In the genomic region with DNA sequence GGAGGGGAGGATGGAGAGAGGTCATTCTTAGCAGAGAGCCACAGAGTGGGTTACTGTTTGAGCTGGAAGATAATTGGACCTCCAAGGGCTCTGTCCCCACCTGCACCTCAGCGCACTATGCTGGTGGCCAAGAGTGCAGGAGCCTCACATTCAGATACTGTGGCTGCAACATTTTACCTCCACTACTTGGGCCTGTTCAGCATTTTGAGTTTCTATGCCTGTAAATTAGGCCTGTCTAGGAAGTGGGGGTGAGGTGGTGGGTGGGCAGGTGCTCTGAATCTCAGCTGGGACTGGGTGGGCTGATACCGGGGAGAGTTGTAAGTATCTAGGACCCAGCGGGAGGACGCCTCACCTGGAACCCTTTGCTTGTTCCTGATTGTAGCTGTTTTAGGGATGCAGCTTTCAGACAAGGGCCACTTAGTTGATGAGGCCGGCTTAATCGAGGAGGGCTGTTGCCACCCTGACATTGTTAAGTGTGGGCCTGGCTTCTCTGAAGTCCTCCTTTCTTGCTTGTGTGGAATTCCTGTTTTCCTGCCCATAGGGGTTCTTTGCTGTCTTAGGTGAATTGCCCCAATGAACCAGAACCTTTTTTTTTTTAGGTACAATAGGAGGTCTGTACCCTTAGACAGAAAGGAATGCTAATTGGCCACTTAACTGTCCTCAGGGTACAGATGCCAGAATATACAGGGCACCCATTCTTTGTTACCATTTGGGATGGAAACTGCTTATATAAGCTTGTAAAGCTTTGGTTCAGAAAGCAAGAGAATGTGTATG, we compare ENCODE assay signal across 9 cellular contexts.
DNase-seq lines count a peak whose midpoint lies in the region; ATAC-seq, FAIRE-seq and TF ChIP-seq lines count a peak whose summit lies in the region.
"Had no signal": no experiment of that assay in that cellular context is flagged by ENCODE, and none has a peak within 500 bp of the region (broad histone marks: within the 10 kb centered on the region; RNA-seq: fewer than 3 reads in every experiment).

No MANE protein-coding gene starts in this region.

- peak overlapping the region; percentile 76 for H3K27ac Mint-ChIP-seq in activated CD4-positive, alpha-beta T cell treated with anti-CD3 and anti-CD28 coated beads, Interleukin-2, amount 10 ng/mL, durations not matched to agents 7 days and 5 days
- H3K27ac Mint-ChIP-seq in activated T-helper 17 cell treated with anti-CD3 and anti-CD28 coated beads, Interleukin-2, amount 50 U/mL, for 72 hours: peak overlapping the region; percentile 97

- H3K36me3 ChIP-seq in HepG2 (replicated peaks in 1 of 2; ENCODE audit: control insufficient read depth in 1 of 2, insufficient read depth in 2 of 2, low read length in 2 of 2) (peaks cover 4% of the 10 kb centered on the region in 2 experiments; a peak in 2 of 5 replicates), thoracic aorta (no peaks in the 10 kb centered on the region)

- no peaks in the 10 kb centered on the region for H3K9me3 Mint-ChIP-seq in activated CD4-positive, alpha-beta T cell treated with anti-CD3 and anti-CD28 coated beads, Interleukin-2, amount 10 ng/mL, durations not matched to agents 7 days and 5 days
- no peaks in the 10 kb centered on the region for H3K9me3 Mint-ChIP-seq in activated T-helper 17 cell treated with anti-CD3 and anti-CD28 coated beads, Interleukin-2, amount 50 U/mL, for 72 hours

- H3K79me2 ChIP-seq in HepG2 (ENCODE audit: insufficient read depth, low read length): peaks cover 58% of the 10 kb centered on the region

- DNase-seq in activated CD4-positive, alpha-beta T cell treated with anti-CD3 and anti-CD28 coated beads, Interleukin-2, amount 10 ng/mL, durations not matched to agents 7 days and 5 days: no peak
- no peak for DNase-seq in activated CD4-positive, alpha-beta T cell treated with anti-CD3 and anti-CD28 coated beads, Interleukin-2, amount 50 U/mL, for 4 hours
- peak; percentile 59 for DNase-seq in HepG2 (ENCODE audit: low spot score)
- no peak for DNase-seq in thoracic aorta (ENCODE audit: low spot score)
- DNase-seq in NCI-H446 (lab: John Stamatoyannopoulos, UW): no peak
- no peak for DNase-seq in activated CD8-positive, alpha-beta memory T cell treated with anti-CD3 and anti-CD28 coated beads, Interleukin-2, amount 50 U/mL, for 4 hours
- DNase-seq in hypothalamus (lab: John Stamatoyannopoulos, UW): no peak

- no peak for TF ChIP-seq RAD21 in HepG2 (CRISPR knock-in tag; IDR thresholded peaks at IDR 0.05)

- in situ Hi-C loops in HepG2 (cut with HindIII; ENCODE audit: extremely low pct_ligation_motif_present, low pct_unique_long_range_greater_than_20kb): no loop called here

- H3K27me3 Mint-ChIP-seq in activated CD4-positive, alpha-beta T cell treated with anti-CD3 and anti-CD28 coated beads, Interleukin-2, amount 10 ng/mL, durations not matched to agents 7 days and 5 days: no peaks in the 10 kb centered on the region
- H3K27me3 Mint-ChIP-seq in activated T-helper 17 cell treated with anti-CD3 and anti-CD28 coated beads, Interleukin-2, amount 50 U/mL, for 72 hours: no peaks in the 10 kb centered on the region

- CTCF ChIA-PET in activated CD4-positive, alpha-beta T cell treated with anti-CD3 and anti-CD28 coated beads, Interleukin-2, amount 10 ng/mL, durations not matched to agents 7 days and 5 days (lab: Charles Lee): interaction anchor here (0.9 to 1.8 kb wide), 8 partner anchors 10 to 51 kb away, joined by 3 to 5 read pairs (median 3); no protein-coding TSS in a partner anchor
- CTCF ChIA-PET in HepG2 (lab: Yijun Ruan, JAX; ENCODE audit: low intra/inter-chr PET ratio, low total read pairs): no interaction called here

- no peak overlapping the region for H2AFZ ChIP-seq in HepG2 (ENCODE audit: low read length)

- H3K9ac ChIP-seq in HepG2 (ENCODE audit: insufficient read depth, low read depth, low read length): peak overlapping the region; percentile 27; the same call in 1 of the 2 replicates

- H3K4me1 ChIP-seq in HepG2 (ENCODE audit: insufficient read depth, low read length) (peaks cover 76% of the 10 kb centered on the region), thoracic aorta (ENCODE audit: control insufficient read depth in 1 of 2, low read depth in 2 of 2) (peaks cover 44 to 72% of the 10 kb centered on the region in 2 donors)

- H3K27me3 ChIP-seq in HepG2 (ENCODE audit: control insufficient read depth in 1 of 2, insufficient read depth in 2 of 2, low read length in 2 of 2) (no peaks in the 10 kb centered on the region), thoracic aorta (replicated peaks; ENCODE audit: insufficient read depth) (no peaks in the 10 kb centered on the region)

- BruUV-seq in HepG2 (replicated peaks; lab: Mats Ljungman, UMichigan): no TSS peak

- no peak overlapping the region for H3K4me3 Mint-ChIP-seq in activated CD4-positive, alpha-beta T cell treated with anti-CD3 and anti-CD28 coated beads, Interleukin-2, amount 10 ng/mL, durations not matched to agents 7 days and 5 days
- peak overlapping the region; percentile 80 for H3K4me3 Mint-ChIP-seq in activated T-helper 17 cell treated with anti-CD3 and anti-CD28 coated beads, Interleukin-2, amount 50 U/mL, for 72 hours

- TF ChIP-seq EP300 in HepG2 (IDR thresholded peaks at IDR 0.05; ENCODE audit: low read depth in 2 of 2, low read length in 2 of 2) (no peak), HepG2 (CRISPR knock-in tag; IDR thresholded peaks at IDR 0.05; ENCODE audit: borderline replicate concordance) (no peak)

- H3K9me3 ChIP-seq in HepG2 (ENCODE audit: low read length) (no peaks in the 10 kb centered on the region), thoracic aorta (no peaks in the 10 kb centered on the region)

- H4K20me1 ChIP-seq in HepG2 (ENCODE audit: insufficient read depth, low read length): peaks cover 54% of the 10 kb centered on the region

- POLR2A ChIA-PET in activated CD4-positive, alpha-beta T cell treated with anti-CD3 and anti-CD28 coated beads, Interleukin-2, amount 10 ng/mL, durations not matched to agents 7 days and 5 days (lab: Charles Lee): interaction anchor here (0.5 to 0.7 kb wide), 2 partner anchors 53 to 64 kb away, joined by 3 to 5 read pairs; no protein-coding TSS in a partner anchor
- POLR2A ChIA-PET in HepG2 (lab: Yijun Ruan, JAX): interaction anchor here (0.6 to 3.2 kb wide), 5 partner anchors 13 to 91 kb away, joined by 3 to 13 read pairs (median 3); partner anchors contain the start of gene SMAD3

- H3K4me3 ChIP-seq in HepG2 (replicated peaks in 1 of 3; ENCODE audit: insufficient read depth in 1 of 3, low read depth in 2 of 3, low read length in 3 of 3) (peak overlapping the region in 1 of 3 experiments; percentile 20; a peak in 2 of 6 replicates), thoracic aorta (no peak overlapping the region)

- no peak for ATAC-seq in activated T-helper 17 cell treated with anti-CD3 and anti-CD28 coated beads, Interleukin-2, amount 50 U/mL, for 72 hours (replicated peaks)
- ATAC-seq in HepG2 (no peak), thoracic aorta (ENCODE audit: insufficient number of reproducible peaks, low FRiP score, low read depth) (no peak)

- intact Hi-C loops in HepG2 (cut with micrococcal nuclease; ENCODE audit: unreplicated experiment): loop anchor here (5.0 kb wide), 1 partner anchor 87 kb away; no protein-coding TSS in a partner anchor

- H3K27ac ChIP-seq in HepG2 (ENCODE audit: extremely low read length, insufficient read depth, low read length) (peak overlapping the region; percentile 52), thoracic aorta (peak overlapping the region; percentile 65 to 85)
- H3K27ac ChIP-seq: HL-60 had no signal

- 76% methylated on average over 4 of the region's 6 CpGs for WGBS in HepG2 (ENCODE audit: low lambda C conversion rate)

- FAIRE-seq in HepG2 (lab: Jason Lieb, UNC): no peak

- no peak for TF ChIP-seq POLR2A in HepG2 (IDR thresholded peaks at IDR 0.05; ENCODE audit: insufficient read depth in 1 of 2, low read depth in 2 of 2, low read length in 2 of 2)

- peak overlapping the region; percentile 65 for H3K4me2 ChIP-seq in HepG2 (ENCODE audit: low read depth, low read length)

- TF ChIP-seq CTCF in HepG2 (CRISPR knock-in tag; IDR thresholded peaks at IDR 0.05) (no peak), thoracic aorta (IDR thresholded peaks at IDR 0.05) (no peak)

- H3K4me1 Mint-ChIP-seq in activated CD4-positive, alpha-beta T cell treated with anti-CD3 and anti-CD28 coated beads, Interleukin-2, amount 10 ng/mL, durations not matched to agents 7 days and 5 days: peaks cover 81% of the 10 kb centered on the region
- H3K4me1 Mint-ChIP-seq in activated T-helper 17 cell treated with anti-CD3 and anti-CD28 coated beads, Interleukin-2, amount 50 U/mL, for 72 hours: peaks cover 61% of the 10 kb centered on the region

- peaks cover 34% of the 10 kb centered on the region for H3K36me3 Mint-ChIP-seq in activated CD4-positive, alpha-beta T cell treated with anti-CD3 and anti-CD28 coated beads, Interleukin-2, amount 10 ng/mL, durations not matched to agents 7 days and 5 days (ENCODE audit: low read depth)
- H3K36me3 Mint-ChIP-seq in activated T-helper 17 cell treated with anti-CD3 and anti-CD28 coated beads, Interleukin-2, amount 50 U/mL, for 72 hours (ENCODE audit: low read depth): peaks cover 25% of the 10 kb centered on the region

TF ChIP-seq in HepG2, 621 proteins besides CTCF, POLR2A, EP300 and RAD21 (continues in another document):
- TF ChIP-seq GATAD2A (CRISPR knock-in tag; IDR thresholded peaks at IDR 0.05): no peak
- no peak for TF ChIP-seq POLR2AphosphoS5 (IDR thresholded peaks at IDR 0.05; ENCODE audit: low read depth, low read length)
- TF ChIP-seq, protein P1, sequence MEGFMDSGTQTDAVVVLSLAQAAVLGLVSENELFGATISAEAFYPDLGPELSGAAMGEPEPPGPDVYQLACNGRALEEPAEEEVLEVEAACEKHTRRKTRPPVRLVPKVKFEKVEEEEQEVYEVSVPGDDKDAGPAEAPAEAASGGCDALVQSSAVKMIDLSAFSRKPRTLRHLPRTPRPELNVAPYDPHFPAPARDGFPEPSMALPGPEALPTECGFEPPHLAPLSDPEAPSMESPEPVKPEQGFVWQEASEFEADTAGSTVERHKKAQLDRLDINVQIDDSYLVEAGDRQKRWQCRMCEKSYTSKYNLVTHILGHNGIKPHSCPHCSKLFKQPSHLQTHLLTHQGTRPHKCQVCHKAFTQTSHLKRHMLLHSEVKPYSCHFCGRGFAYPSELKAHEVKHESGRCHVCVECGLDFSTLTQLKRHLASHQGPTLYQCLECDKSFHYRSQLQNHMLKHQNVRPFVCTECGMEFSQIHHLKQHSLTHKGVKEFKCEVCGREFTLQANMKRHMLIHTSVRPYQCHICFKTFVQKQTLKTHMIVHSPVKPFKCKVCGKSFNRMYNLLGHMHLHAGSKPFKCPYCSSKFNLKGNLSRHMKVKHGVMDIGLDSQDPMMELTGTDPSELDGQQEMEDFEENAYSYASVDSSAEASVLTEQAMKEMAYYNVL (CRISPR knock-in tag; IDR thresholded peaks at IDR 0.05; ENCODE audit: borderline replicate concordance): no peak
- no peak for TF ChIP-seq ZNF768 (CRISPR knock-in tag; IDR thresholded peaks at IDR 0.05)
- no peak for TF ChIP-seq NAIF1 (CRISPR knock-in tag; IDR thresholded peaks at IDR 0.05; ENCODE audit: borderline replicate concordance)
- TF ChIP-seq KLF15 (CRISPR knock-in tag; IDR thresholded peaks at IDR 0.05; ENCODE audit: borderline replicate concordance): no peak
- TF ChIP-seq ZNF317 (CRISPR knock-in tag; IDR thresholded peaks at IDR 0.05): no peak
